ENCODE assay signal across 8 cellular contexts in the genomic region with DNA sequence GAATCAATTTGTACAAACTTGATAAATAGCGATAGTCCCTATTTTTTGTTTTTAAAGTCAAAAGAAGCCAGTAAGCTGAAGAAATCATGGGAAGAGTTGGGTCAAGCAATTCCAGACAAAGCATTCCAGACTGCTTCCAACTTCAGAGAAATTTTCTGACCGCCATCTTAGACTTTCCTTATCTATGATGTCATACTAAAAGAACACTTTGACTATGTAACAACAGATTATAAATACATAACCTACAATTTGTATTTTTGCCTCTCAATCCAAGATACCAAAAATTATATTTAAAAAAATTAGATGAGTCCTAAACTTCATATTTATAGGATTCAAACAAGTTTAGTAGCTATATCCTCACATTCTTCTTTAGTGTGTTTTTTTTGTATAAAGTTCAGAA.
"Had no signal": no experiment of that assay in that cellular context is flagged by ENCODE, and none has a peak within 500 bp of the region (broad histone marks: within the 10 kb centered on the region; RNA-seq: fewer than 3 reads in every experiment).

No MANE protein-coding gene starts in this region.

- FAIRE-seq: G401.6, GM12878, GM12891, GM12892, GM18507, GM19239 had no signal

- DNase-seq: GDM1, GF-D8 had no signal

- ATAC-seq: GM12878 had no signal

- H3K4me3 ChIP-seq: GM12878 had no signal
